ENCODE assay signal across 9 cellular contexts in the genomic region with DNA sequence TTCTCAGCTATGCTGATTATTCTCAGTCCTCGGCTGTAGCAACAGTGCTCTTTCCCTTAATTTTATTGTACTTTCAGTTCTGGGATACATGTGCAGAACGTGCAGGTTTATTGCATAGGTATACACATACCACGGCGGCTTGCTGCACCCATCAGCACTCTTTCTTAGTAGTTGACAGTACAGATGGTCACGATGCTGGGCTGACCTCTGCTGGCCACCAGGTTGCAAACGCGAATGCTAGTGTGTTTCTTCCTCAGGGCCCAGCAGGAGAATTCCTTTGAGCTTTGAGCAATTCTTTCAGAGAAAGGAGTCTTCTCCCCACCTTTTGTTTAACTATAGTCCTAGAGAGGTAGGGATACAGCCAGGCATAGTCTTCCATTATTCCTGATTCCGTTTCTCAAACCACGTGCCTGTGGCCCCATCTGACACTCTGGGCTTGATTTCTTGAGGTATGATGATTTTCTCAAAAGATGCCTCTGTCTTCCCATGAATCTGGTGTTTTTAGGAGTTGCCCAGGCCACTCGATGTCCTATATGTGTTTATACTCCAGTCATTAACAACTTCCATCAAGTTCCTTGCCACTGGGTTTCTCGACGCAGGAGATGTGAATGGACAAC. TPM values are rescaled to one million over a fixed set of nuclear protein-coding genes. Genes with fewer than 3 reads are reported as not detected.
DNase-seq lines count a peak whose midpoint lies in the region; ATAC-seq and TF ChIP-seq lines count a peak whose summit lies in the region.
"Had no signal": no experiment of that assay in that cellular context is flagged by ENCODE, and none has a peak within 500 bp of the region (broad histone marks: within the 10 kb centered on the region; RNA-seq: fewer than 3 reads in every experiment).

No MANE protein-coding gene starts in this region.

- no peaks in the 10 kb centered on the region for H3K27me3 ChIP-seq in iPS DF 6.9 (ENCODE audit: control insufficient read depth, insufficient read depth, low read length)
- no peaks in the 10 kb centered on the region for H3K27me3 ChIP-seq in upper lobe of left lung
- H3K27me3 ChIP-seq in uterus: no peaks in the 10 kb centered on the region

- no peak for TF ChIP-seq POLR2A in upper lobe of left lung (IDR thresholded peaks at IDR 0.05)
- TF ChIP-seq POLR2A in uterus (IDR thresholded peaks at IDR 0.05): no peak

- WGBS in iPS DF 6.9 (ENCODE audit: insufficient coverage, insufficient read length): no CpG with 5 or more reads among the region's 12 CpGs
- 35 to 46% methylated on average over 12 of the region's 12 CpGs for WGBS in upper lobe of left lung, 2 donors

- H3K4me1 ChIP-seq in iPS DF 6.9 (ENCODE audit: control insufficient read depth, insufficient read depth, low read length) (peaks cover 1% of the 10 kb centered on the region; the same call in 1 of the 2 replicates), upper lobe of left lung (no peaks in the 10 kb centered on the region), uterus (no peaks in the 10 kb centered on the region)

- H3K27ac ChIP-seq in C4-2B (no peak overlapping the region), iPS DF 6.9 (ENCODE audit: low read length) (no peak overlapping the region), upper lobe of left lung (no peak overlapping the region), uterus (no peak overlapping the region)

- TF ChIP-seq CTCF in C4-2B (conservative IDR thresholded peaks at IDR 0.05): peak; percentile 84
- peak in 5 of 6 experiments; percentile 17 to 46 (median 23) for TF ChIP-seq CTCF in upper lobe of left lung (IDR thresholded peaks at IDR 0.05)
- peak in 1 of 4 experiments; percentile 18 for TF ChIP-seq CTCF in uterus (IDR thresholded peaks at IDR 0.05)
- TF ChIP-seq CTCF in foreskin fibroblast (IDR thresholded peaks at IDR 0.05; ENCODE audit: low read depth, low read length): no peak

- TF ChIP-seq EP300 in upper lobe of left lung (IDR thresholded peaks at IDR 0.05): no peak

- intact Hi-C loops in uterus (cut with DNase I; ENCODE audit: low total_unique reads): no loop called here

- peak; percentile 43 to 72 for ATAC-seq in upper lobe of left lung (ENCODE audit: low FRiP score in 2 of 2)
- ATAC-seq in GM21723 (IDR thresholded peaks at IDR 0.05; ENCODE audit: unreplicated experiment): no peak

- H3K9me3 ChIP-seq in iPS DF 6.9 (ENCODE audit: control insufficient read depth, insufficient read depth, low read length) (no peaks in the 10 kb centered on the region), upper lobe of left lung (no peaks in the 10 kb centered on the region), uterus (no peaks in the 10 kb centered on the region)

- DNase-seq in HuH-7 (ENCODE audit: low spot score): peak; percentile 5
- peak; percentile 77 for DNase-seq in SW480 (ENCODE audit: low spot score)
- DNase-seq in iPS DF 6.9 (ENCODE audit: low read depth, low spot score): peak; percentile 47
- DNase-seq in upper lobe of left lung: peak in 1 of 2 donors; percentile 51
- no peak for DNase-seq in uterus
- no peak for DNase-seq in foreskin fibroblast
- DNase-seq: activated naive CD8-positive, alpha-beta T cell treated with anti-CD3 and anti-CD28 coated beads, Interleukin-2, amount 10 ng/mL, durations not matched to agents 7 days and 5 days had no signal

- H3K36me3 ChIP-seq in iPS DF 6.9 (ENCODE audit: control insufficient read depth, insufficient read depth, low read length) (no peaks in the 10 kb centered on the region), upper lobe of left lung (no peaks in the 10 kb centered on the region), uterus (no peaks in the 10 kb centered on the region)

- H3K4me3 ChIP-seq in iPS DF 6.9 (ENCODE audit: low read length) (no peak overlapping the region), upper lobe of left lung (no peak overlapping the region), uterus (no peak overlapping the region), foreskin fibroblast (ENCODE audit: low read depth in 1 of 2, low read length in 2 of 2) (no peak overlapping the region)

RNA-seq across cellular contexts. Expression of a gene that starts 48.9 kb away (rescaled TPM):
- total RNA-seq in upper lobe of left lung: not detected
- not detected for total RNA-seq in uterus
- total RNA-seq: activated naive CD8-positive, alpha-beta T cell treated with anti-CD3 and anti-CD28 coated beads, Interleukin-2, amount 10 ng/mL, durations not matched to agents 7 days and 5 days had no signal

Comparison
In these comparisons a context has a peak if more than half of its experiments do, and no peak if none do; other contexts are left out.
1. DNase-seq: peak in HuH-7 (single experiment), SW480 (single experiment) and iPS DF 6.9 (single experiment); none in uterus (0 of 2) and foreskin fibroblast (0 of 2).